Comparison of ENCODE assay signal across 10 cellular contexts in genomic region chr22:46568102-46568809, GRCh38. TPM values are rescaled to one million over a fixed set of nuclear protein-coding genes. Genes with fewer than 3 reads are reported as not detected.
DNase-seq lines count a peak whose midpoint lies in the region; ATAC-seq, FAIRE-seq and TF ChIP-seq lines count a peak whose summit lies in the region.
"Had no signal": no experiment of that assay in that cellular context is flagged by ENCODE, and none has a peak within 500 bp of the region (broad histone marks: within the 10 kb centered on the region; RNA-seq: fewer than 3 reads in every experiment).

No MANE protein-coding gene starts in this region.

- H2AFZ ChIP-seq in Loucy (ENCODE audit: low read length), result no peak overlapping the region

- H3K36me3 ChIP-seq in Loucy (ENCODE audit: insufficient read depth, low read length), result no peaks in the 10 kb centered on the region

- peaks cover 7% of the 10 kb centered on the region for H3K4me1 Mint-ChIP-seq in activated CD4-positive, alpha-beta T cell treated with anti-CD3 and anti-CD28 coated beads for 36 hours
- H3K4me1 Mint-ChIP-seq in activated CD4-positive, alpha-beta T cell treated with anti-CD3 and anti-CD28 coated beads, Interleukin-2, amount 10 ng/mL, durations not matched to agents 24 days and 14 days, result peaks cover 5% of the 10 kb centered on the region
- H3K4me1 Mint-ChIP-seq in chondrocyte (ENCODE audit: low read depth), result peaks cover 6% of the 10 kb centered on the region

- H3F3A ChIP-seq in Loucy (ENCODE audit: low read depth), result no peaks in the 10 kb centered on the region

- H3K9me3 Mint-ChIP-seq in activated CD4-positive, alpha-beta T cell treated with anti-CD3 and anti-CD28 coated beads for 36 hours (ENCODE audit: low read depth), result peaks cover 9% of the 10 kb centered on the region
- H3K9me3 Mint-ChIP-seq in activated CD4-positive, alpha-beta T cell treated with anti-CD3 and anti-CD28 coated beads, Interleukin-2, amount 10 ng/mL, durations not matched to agents 24 days and 14 days, result peaks cover 10% of the 10 kb centered on the region
- peaks cover 10% of the 10 kb centered on the region for H3K9me3 Mint-ChIP-seq in chondrocyte (ENCODE audit: low read depth)

- H4K20me1 ChIP-seq in Loucy (ENCODE audit: insufficient read depth, low read length, poor library complexity, severe bottlenecking), result no peaks in the 10 kb centered on the region

- no peaks in the 10 kb centered on the region for H3K9me3 ChIP-seq in Loucy (ENCODE audit: insufficient read depth, low read depth, low read length)

- TF ChIP-seq CTCF in Loucy (conservative IDR thresholded peaks at IDR 0.05; ENCODE audit: low read length) (peak; percentile 28), chondrocyte (IDR thresholded peaks at IDR 0.05) (peak; percentile 29)

- H3K27ac Mint-ChIP-seq in activated CD4-positive, alpha-beta T cell treated with anti-CD3 and anti-CD28 coated beads for 36 hours, result peak overlapping the region; percentile 1
- H3K27ac Mint-ChIP-seq in activated CD4-positive, alpha-beta T cell treated with anti-CD3 and anti-CD28 coated beads, Interleukin-2, amount 10 ng/mL, durations not matched to agents 24 days and 14 days, result no peak overlapping the region
- peak overlapping the region; percentile 22 for H3K27ac Mint-ChIP-seq in chondrocyte (ENCODE audit: unreplicated experiment)

- no peak overlapping the region for H3K4me2 ChIP-seq in Loucy (ENCODE audit: low read depth, low read length, poor library complexity, severe bottlenecking)

- H3K4me3 Mint-ChIP-seq in activated CD4-positive, alpha-beta T cell treated with anti-CD3 and anti-CD28 coated beads for 36 hours, result no peak overlapping the region
- no peak overlapping the region for H3K4me3 Mint-ChIP-seq in activated CD4-positive, alpha-beta T cell treated with anti-CD3 and anti-CD28 coated beads, Interleukin-2, amount 10 ng/mL, durations not matched to agents 24 days and 14 days
- no peak overlapping the region for H3K4me3 Mint-ChIP-seq in chondrocyte (ENCODE audit: unreplicated experiment)

- no peak for FAIRE-seq in GM12891 (lab: Jason Lieb, UNC)
- FAIRE-seq in H54 (lab: Jason Lieb, UNC), result no peak

- no peaks in the 10 kb centered on the region for H3K36me3 Mint-ChIP-seq in activated CD4-positive, alpha-beta T cell treated with anti-CD3 and anti-CD28 coated beads for 36 hours (ENCODE audit: low read depth)
- H3K36me3 Mint-ChIP-seq in activated CD4-positive, alpha-beta T cell treated with anti-CD3 and anti-CD28 coated beads, Interleukin-2, amount 10 ng/mL, durations not matched to agents 24 days and 14 days (ENCODE audit: low read depth), result no peaks in the 10 kb centered on the region
- H3K36me3 Mint-ChIP-seq in chondrocyte (ENCODE audit: low read depth), result no peaks in the 10 kb centered on the region

- no peak overlapping the region for H3K4me3 ChIP-seq in Loucy (ENCODE audit: low read length, poor library complexity, severe bottlenecking)

- ATAC-seq in activated CD4-positive, alpha-beta T cell treated with anti-CD3 and anti-CD28 coated beads for 36 hours, result no peak

- no peaks in the 10 kb centered on the region for H3K27me3 Mint-ChIP-seq in activated CD4-positive, alpha-beta T cell treated with anti-CD3 and anti-CD28 coated beads for 36 hours
- H3K27me3 Mint-ChIP-seq in activated CD4-positive, alpha-beta T cell treated with anti-CD3 and anti-CD28 coated beads, Interleukin-2, amount 10 ng/mL, durations not matched to agents 24 days and 14 days, result no peaks in the 10 kb centered on the region
- no peaks in the 10 kb centered on the region for H3K27me3 Mint-ChIP-seq in chondrocyte (ENCODE audit: low read depth)

- peak; percentile 17 for DNase-seq in activated CD4-positive, alpha-beta T cell treated with anti-CD3 and anti-CD28 coated beads for 36 hours
- DNase-seq in activated CD4-positive, alpha-beta T cell treated with anti-CD3 and anti-CD28 coated beads, Interleukin-2, amount 10 ng/mL, durations not matched to agents 24 days and 14 days, result no peak
- DNase-seq in chondrocyte (ENCODE audit: low spot score), result peak; percentile 68
- DNase-seq in retina, result peak; percentile 24
- DNase-seq in GM12891 (ENCODE audit: insufficient read length, low spot score), result no peak
- no peak for DNase-seq in H54 (ENCODE audit: insufficient read length, low spot score)
- DNase-seq in NCI-H82 (lab: John Stamatoyannopoulos, UW), result no peak
- DNase-seq: NCI-H1930, occipital lobe had no signal

- H3K4me1 ChIP-seq in Loucy (ENCODE audit: insufficient read depth, low read length, poor library complexity, severe bottlenecking), result peaks cover 6% of the 10 kb centered on the region

- POLR2A ChIA-PET in activated CD4-positive, alpha-beta T cell treated with anti-CD3 and anti-CD28 coated beads for 36 hours (lab: Charles Lee), result no interaction called here

- H3K27me3 ChIP-seq in Loucy (ENCODE audit: insufficient read depth, low read length, poor library complexity, severe bottlenecking), result no peaks in the 10 kb centered on the region

- TF ChIP-seq POLR2A in GM12891 (IDR thresholded peaks at IDR 0.05; ENCODE audit: low read depth, low read length) (no peak), H54 (IDR thresholded peaks at IDR 0.05; ENCODE audit: low read depth, low read length) (no peak)

- CTCF ChIA-PET in activated CD4-positive, alpha-beta T cell treated with anti-CD3 and anti-CD28 coated beads for 36 hours (lab: Charles Lee), result interaction anchor here (0.7 kb wide), 1 partner anchor 25 kb away, joined by 4 read pairs; no protein-coding TSS in a partner anchor

- H3K79me2 ChIP-seq in Loucy (ENCODE audit: insufficient read depth, low read length), result no peaks in the 10 kb centered on the region

- H3K9me2 ChIP-seq in Loucy (replicated peaks; ENCODE audit: low read depth, low read length), result no peaks in the 10 kb centered on the region

- intact Hi-C loops in activated CD4-positive, alpha-beta T cell treated with anti-CD3 and anti-CD28 coated beads for 36 hours (cut with DNase I, micrococcal nuclease), result no loop called here
- intact Hi-C loops in activated CD4-positive, alpha-beta T cell treated with anti-CD3 and anti-CD28 coated beads, Interleukin-2, amount 10 ng/mL, durations not matched to agents 24 days and 14 days (cut with micrococcal nuclease), result no loop called here

- H3K9ac ChIP-seq in Loucy (ENCODE audit: low read depth, low read length, poor library complexity, severe bottlenecking), result no peak overlapping the region

TF ChIP-seq in GM12891, 5 proteins besides CTCF, POLR2A, EP300 and RAD21:
- no peak for TF ChIP-seq POLR2AphosphoS5 (IDR thresholded peaks at IDR 0.05; ENCODE audit: low read depth, low read length)
- TF ChIP-seq SPI1 (IDR thresholded peaks at IDR 0.05; ENCODE audit: low read depth, low read length), result no peak
- no peak for TF ChIP-seq PAX5 (IDR thresholded peaks at IDR 0.05; ENCODE audit: insufficient read depth, low read length, severe bottlenecking)
- no peak for TF ChIP-seq POU2F2 (IDR thresholded peaks at IDR 0.05; ENCODE audit: low read depth, low read length)
- TF ChIP-seq TAF1 (IDR thresholded peaks at IDR 0.05; ENCODE audit: low read depth, low read length), result no peak

RNA-seq across cellular contexts. Expression of gene CELSR1, which starts 30.8 kb away (rescaled TPM):
- total RNA-seq in activated CD4-positive, alpha-beta T cell treated with anti-CD3 and anti-CD28 coated beads for 36 hours, result under 1 TPM; 0.43 to 0.46 TPM
- 0.36 and 0.37 TPM in 2 replicates for total RNA-seq in activated CD4-positive, alpha-beta T cell treated with anti-CD3 and anti-CD28 coated beads, Interleukin-2, amount 10 ng/mL, durations not matched to agents 24 days and 14 days
- total RNA-seq in chondrocyte, result 27.9 to 42.7 TPM (median 29.8 TPM) in 3 replicates
- 0.90 TPM for polyA plus RNA-seq in GM12891 (2012; ENCODE audit: low read depth, missing spikeins)

RNA-seq across cellular contexts. Expression of gene GRAMD4, which starts 51.9 kb away (rescaled TPM):
- 10 to 100 TPM; 25.7 to 40.7 TPM for total RNA-seq in activated CD4-positive, alpha-beta T cell treated with anti-CD3 and anti-CD28 coated beads for 36 hours
- total RNA-seq in activated CD4-positive, alpha-beta T cell treated with anti-CD3 and anti-CD28 coated beads, Interleukin-2, amount 10 ng/mL, durations not matched to agents 24 days and 14 days, result 63.8 and 66.1 TPM in 2 replicates
- total RNA-seq in chondrocyte, result 23.8 to 44.8 TPM (median 31.7 TPM) in 3 replicates
- 8.7 TPM for polyA plus RNA-seq in GM12891 (2012; ENCODE audit: low read depth, missing spikeins)

Comparison
In these comparisons a context has a peak if more than half of its experiments do, and no peak if none do; other contexts are left out.
1. DNase-seq: peak in activated CD4-positive, alpha-beta T cell treated with anti-CD3 and anti-CD28 coated beads for 36 hours (single experiment), chondrocyte (single experiment) and retina (single experiment); none in activated CD4-positive, alpha-beta T cell treated with anti-CD3 and anti-CD28 coated beads, Interleukin-2, amount 10 ng/mL, durations not matched to agents 24 days and 14 days (single experiment), GM12891 (single experiment), H54 (single experiment) and NCI-H82 (single experiment).
2. RNA of gene CELSR1, which starts 30.8 kb away (total RNA-seq): 27.9 to 42.7 TPM in chondrocyte; 0.43 to 0.46 TPM in activated CD4-positive, alpha-beta T cell treated with anti-CD3 and anti-CD28 coated beads for 36 hours and 0.36 to 0.37 TPM in activated CD4-positive, alpha-beta T cell treated with anti-CD3 and anti-CD28 coated beads, Interleukin-2, amount 10 ng/mL, durations not matched to agents 24 days and 14 days; every median in the first group is over 10 times any median in the second.